ENCODE assay signal across 8 cellular contexts in genomic region chr12:124625867-124626675, GRCh38. TPM values are rescaled to one million over a fixed set of nuclear protein-coding genes. Genes with fewer than 3 reads are reported as not detected.
DNase-seq lines count a peak whose midpoint lies in the region; ATAC-seq and TF ChIP-seq lines count a peak whose summit lies in the region.
"Had no signal": no experiment of that assay in that cellular context is flagged by ENCODE, and none has a peak within 500 bp of the region (broad histone marks: within the 10 kb centered on the region; RNA-seq: fewer than 3 reads in every experiment).

No MANE protein-coding gene starts in this region.

- H3K36me3 ChIP-seq in lower lobe of right lung (no peaks in the 10 kb centered on the region), aorta (ENCODE audit: control insufficient read depth in 1 of 2, insufficient read depth in 2 of 2, low read length in 1 of 2) (no peaks in the 10 kb centered on the region)

- TF ChIP-seq POLR2A in NB4 (IDR thresholded peaks at IDR 0.05; ENCODE audit: extremely low read depth, insufficient read length): no peak

- H3K27ac Mint-ChIP-seq in activated naive CD4-positive, alpha-beta T cell treated with anti-CD3 and anti-CD28 coated beads, Interleukin-2, amount 10 ng/mL, durations not matched to agents 7 days and 5 days: no peak overlapping the region
- no peak overlapping the region for H3K27ac Mint-ChIP-seq in activated T-cell treated with anti-CD3 and anti-CD28 coated beads, Interleukin-2, amount 50 U/mL, for 24 hours

- DNase-seq in NB4 (ENCODE audit: low read depth) (peak; percentile 79), dedifferentiated amniotic fluid mesenchymal stem cell (ENCODE audit: extremely low spot score) (peak; percentile 57), lower lobe of right lung (peak; percentile 90), aorta (peak; percentile 94 to 95), NCI-H446 treated with DMSO at 0.1 percent for 48 hours (lab: John Stamatoyannopoulos, UW) (no peak)
- no peak for DNase-seq in activated naive CD4-positive, alpha-beta T cell treated with anti-CD3 and anti-CD28 coated beads, Interleukin-2, amount 10 ng/mL, durations not matched to agents 7 days and 5 days
- DNase-seq in activated T-cell treated with anti-CD3 and anti-CD28 coated beads, Interleukin-2, amount 50 U/mL, for 24 hours: no peak
- DNase-seq: activated naive CD4-positive, alpha-beta T cell treated with Interleukin-2 at 50 U/mL for 16 hours had no signal

- 25 to 29% methylated on average over 12 to 15 of the region's 15 CpGs for WGBS in aorta, 2 donors

- H3K27me3 ChIP-seq in lower lobe of right lung (ENCODE audit: low read depth) (no peaks in the 10 kb centered on the region), aorta (ENCODE audit: control insufficient read depth in 1 of 2, insufficient read depth in 2 of 2, low read length in 1 of 2) (no peaks in the 10 kb centered on the region)

- CTCF ChIA-PET in activated naive CD4-positive, alpha-beta T cell treated with anti-CD3 and anti-CD28 coated beads, Interleukin-2, amount 10 ng/mL, durations not matched to agents 7 days and 5 days (lab: Charles Lee): no interaction called here

- H3K4me3 Mint-ChIP-seq in activated naive CD4-positive, alpha-beta T cell treated with anti-CD3 and anti-CD28 coated beads, Interleukin-2, amount 10 ng/mL, durations not matched to agents 7 days and 5 days: no peak overlapping the region
- H3K4me3 Mint-ChIP-seq in activated T-cell treated with anti-CD3 and anti-CD28 coated beads, Interleukin-2, amount 50 U/mL, for 24 hours: no peak overlapping the region

- no peaks in the 10 kb centered on the region for H3K36me3 Mint-ChIP-seq in activated naive CD4-positive, alpha-beta T cell treated with anti-CD3 and anti-CD28 coated beads, Interleukin-2, amount 10 ng/mL, durations not matched to agents 7 days and 5 days
- H3K36me3 Mint-ChIP-seq in activated T-cell treated with anti-CD3 and anti-CD28 coated beads, Interleukin-2, amount 50 U/mL, for 24 hours (ENCODE audit: low read depth): no peaks in the 10 kb centered on the region

- H3K9me3 ChIP-seq in lower lobe of right lung: no peaks in the 10 kb centered on the region
- H3K9me3 ChIP-seq in aorta (ENCODE audit: control insufficient read depth, low read length): no peaks in the 10 kb centered on the region

- peak overlapping the region; percentile 78 for H3K27ac ChIP-seq in lower lobe of right lung
- no peak overlapping the region for H3K27ac ChIP-seq in aorta (ENCODE audit: low read depth in 1 of 2, low read length in 2 of 2)

- H3K4me1 Mint-ChIP-seq in activated naive CD4-positive, alpha-beta T cell treated with anti-CD3 and anti-CD28 coated beads, Interleukin-2, amount 10 ng/mL, durations not matched to agents 7 days and 5 days: no peaks in the 10 kb centered on the region
- H3K4me1 Mint-ChIP-seq in activated T-cell treated with anti-CD3 and anti-CD28 coated beads, Interleukin-2, amount 50 U/mL, for 24 hours (ENCODE audit: low read depth): no peaks in the 10 kb centered on the region

- peaks cover 2% of the 10 kb centered on the region for H3K9me3 Mint-ChIP-seq in activated naive CD4-positive, alpha-beta T cell treated with anti-CD3 and anti-CD28 coated beads, Interleukin-2, amount 10 ng/mL, durations not matched to agents 7 days and 5 days
- H3K9me3 Mint-ChIP-seq in activated T-cell treated with anti-CD3 and anti-CD28 coated beads, Interleukin-2, amount 50 U/mL, for 24 hours: no peaks in the 10 kb centered on the region

- peaks cover 9% of the 10 kb centered on the region for H3K27me3 Mint-ChIP-seq in activated naive CD4-positive, alpha-beta T cell treated with anti-CD3 and anti-CD28 coated beads, Interleukin-2, amount 10 ng/mL, durations not matched to agents 7 days and 5 days
- H3K27me3 Mint-ChIP-seq in activated T-cell treated with anti-CD3 and anti-CD28 coated beads, Interleukin-2, amount 50 U/mL, for 24 hours: no peaks in the 10 kb centered on the region

- H3K4me1 ChIP-seq in lower lobe of right lung (peaks cover 43% of the 10 kb centered on the region), aorta (ENCODE audit: control insufficient read depth in 1 of 2, insufficient read depth in 2 of 2, low read length in 2 of 2) (no peaks in the 10 kb centered on the region)

- ATAC-seq in lower lobe of right lung (peak; percentile 78 to 92), aorta (ENCODE audit: low FRiP score) (peak; percentile 90)

- H3K4me3 ChIP-seq in NB4 (ENCODE audit: low read depth, low read length) (no peak overlapping the region), lower lobe of right lung (no peak overlapping the region), aorta (ENCODE audit: low read length in 2 of 2) (no peak overlapping the region)

- intact Hi-C loops in lower lobe of right lung (cut with DNase I) (no loop called here), aorta (cut with DNase I) (loop anchor here in 1 of 2 donors (5.0 kb wide), 1 partner anchor 51 kb away; no protein-coding TSS in a partner anchor)

- TF ChIP-seq CTCF in NB4 (IDR thresholded peaks at IDR 0.05; ENCODE audit: low read depth, low read length) (no peak), lower lobe of right lung (IDR thresholded peaks at IDR 0.05) (no peak)

RNA-seq across cellular contexts. Expression of gene NCOR2, which starts 58.7 kb away (rescaled TPM):
- total RNA-seq in lower lobe of right lung: 318 TPM
- total RNA-seq in aorta: 100 to 1,000 TPM; 201 to 248 TPM
- 10 to 100 TPM; 39.1 to 48.2 TPM for polyA plus RNA-seq in aorta

Comparison
In these comparisons a context has a peak if more than half of its experiments do, and no peak if none do; other contexts are left out.
1. DNase-seq: peak in NB4 (single experiment), dedifferentiated amniotic fluid mesenchymal stem cell (single experiment), lower lobe of right lung (single experiment) and aorta (2 of 2); none in activated naive CD4-positive, alpha-beta T cell treated with anti-CD3 and anti-CD28 coated beads, Interleukin-2, amount 10 ng/mL, durations not matched to agents 7 days and 5 days (single experiment), NCI-H446 treated with DMSO at 0.1 percent for 48 hours (single experiment) and activated T-cell treated with anti-CD3 and anti-CD28 coated beads, Interleukin-2, amount 50 U/mL, for 24 hours (single experiment).